8 cellular contexts compared by ENCODE assay signal in the genomic region with DNA sequence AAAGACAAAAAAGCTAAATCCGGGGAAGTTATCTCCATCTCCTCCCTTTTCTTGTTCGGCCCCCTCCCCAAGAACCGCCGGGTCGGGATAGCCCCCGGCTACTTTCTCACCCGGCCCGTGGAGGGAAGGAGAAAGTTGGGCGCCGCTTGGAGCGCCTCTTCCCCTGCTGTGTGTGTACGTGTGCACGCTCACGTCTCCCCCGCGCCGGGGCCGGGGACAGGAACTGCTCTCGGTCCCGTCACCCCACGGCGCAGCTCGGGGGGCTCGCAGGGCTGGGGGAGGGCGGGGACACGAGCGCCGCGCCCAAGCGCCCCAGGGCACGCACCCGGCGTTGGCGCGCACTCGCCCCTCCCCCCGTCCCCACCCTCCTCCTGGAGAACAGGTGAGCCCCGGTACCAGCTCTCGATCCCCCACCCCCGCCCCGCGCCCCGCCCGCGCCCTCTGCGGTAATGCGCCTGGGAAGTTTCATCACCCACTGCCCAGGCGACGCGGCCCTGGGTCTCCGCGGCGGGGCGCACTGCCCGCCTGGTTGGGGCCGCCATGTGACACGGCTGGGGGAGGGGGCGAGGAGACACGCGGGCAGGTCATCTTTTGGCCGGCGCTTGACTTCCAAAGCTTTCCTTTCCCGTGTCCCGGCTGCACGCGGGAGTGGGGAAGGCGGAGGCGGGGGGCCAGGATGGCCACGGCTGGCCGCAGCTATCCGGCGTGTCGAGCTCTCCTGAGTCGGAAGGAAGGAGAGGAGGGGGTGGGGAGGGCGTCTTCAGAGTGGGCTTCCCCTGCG. TPM values are rescaled to one million over a fixed set of nuclear protein-coding genes. Genes with fewer than 3 reads are reported as not detected.
DNase-seq lines count a peak whose midpoint lies in the region; ATAC-seq and TF ChIP-seq lines count a peak whose summit lies in the region.

No MANE protein-coding gene starts in this region.

- H3K79me2 ChIP-seq in H9 (ENCODE audit: insufficient read depth, low read length) = peaks cover 8% of the 10 kb centered on the region; the same call in 1 of the 2 replicates
- H3K79me2 ChIP-seq in neural cell (replicated peaks; ENCODE audit: insufficient read depth, low read length) = no peaks in the 10 kb centered on the region

- peak overlapping the region; percentile 97 to 100 for H3K4me3 Mint-ChIP-seq in H9
- peak overlapping the region; percentile 99 for H3K4me3 Mint-ChIP-seq in chondrocyte (ENCODE audit: unreplicated experiment)

- DNase-seq in GM03348 (ENCODE audit: low spot score) = peak; percentile 57
- peak; percentile 83 for DNase-seq in H9
- DNase-seq in NCI-H524 treated with DMSO at 0.1 percent for 48 hours (lab: John Stamatoyannopoulos, UW) = peak; percentile 12
- DNase-seq in chondrocyte (ENCODE audit: low spot score) = no peak
- DNase-seq in left colon = no peak
- no peak for DNase-seq in NCI-H2196 treated with DMSO at 0.1 percent for 48 hours (lab: John Stamatoyannopoulos, UW; ENCODE audit: unreplicated experiment)

- no peak overlapping the region; the same call in 1 of the 2 replicates for H3K4ac ChIP-seq in H9 (ENCODE audit: low read depth, low read length)

- TF ChIP-seq CTCF in H9 (conservative IDR thresholded peaks at IDR 0.05) = peak; percentile 37; the same call in 2 of the 3 replicates
- TF ChIP-seq CTCF in chondrocyte (IDR thresholded peaks at IDR 0.05) = peak; percentile 72
- no peak for TF ChIP-seq CTCF in neural cell (IDR thresholded peaks at IDR 0.05; ENCODE audit: poor library complexity, severe bottlenecking)

- peak overlapping the region; percentile 65 for H2BK20ac ChIP-seq in H9 (ENCODE audit: low read depth, low read length, poor library complexity, severe bottlenecking)

- peak overlapping the region; percentile 83 for H3K18ac ChIP-seq in H9 (ENCODE audit: insufficient read length, low read depth, low read length)

- H3K36me3 ChIP-seq in neural cell (ENCODE audit: insufficient read depth, low read length) = no peaks in the 10 kb centered on the region

- H2AK5ac ChIP-seq in H9 (ENCODE audit: insufficient read length, low read length) = no peak overlapping the region

- H2AFZ ChIP-seq in H9 (ENCODE audit: low read length) (no peak overlapping the region), neural cell (ENCODE audit: low read depth, low read length) (no peak overlapping the region)

- H3K36me3 Mint-ChIP-seq in H9 (ENCODE audit: insufficient read depth in 1 of 3, low read depth in 3 of 3) (peaks cover 24 to 29% (median 27%) of the 10 kb centered on the region in 3 experiments), chondrocyte (ENCODE audit: low read depth) (peaks cover 30% of the 10 kb centered on the region)

- H4K20me1 ChIP-seq in H9 (ENCODE audit: control insufficient read depth, insufficient read depth, insufficient read length) = no peaks in the 10 kb centered on the region
- no peaks in the 10 kb centered on the region for H4K20me1 ChIP-seq in neural cell (ENCODE audit: insufficient read depth)

- H3K27ac ChIP-seq in H9 (ENCODE audit: insufficient read length, low read depth, low read length) (no peak overlapping the region), neural cell (ENCODE audit: low read length) (no peak overlapping the region)

- H4K8ac ChIP-seq in H9 (replicated peaks; ENCODE audit: insufficient read length, low read depth, low read length) = no peak overlapping the region

- no peak overlapping the region for H3K23ac ChIP-seq in H9 (ENCODE audit: insufficient read length, low read depth, low read length)

- H4K5ac ChIP-seq in H9 (ENCODE audit: insufficient read length, low read depth, low read length) = no peak overlapping the region

- H3K56ac ChIP-seq in H9 (ENCODE audit: insufficient read length, low read depth, low read length) = no peak overlapping the region

- H3K4me1 Mint-ChIP-seq in H9 (peaks cover 45 to 49% of the 10 kb centered on the region in 2 experiments), chondrocyte (ENCODE audit: low read depth) (peaks cover 66% of the 10 kb centered on the region)

- ATAC-seq in left colon = no peak
- no peak for ATAC-seq in HG03457 (IDR thresholded peaks at IDR 0.05; ENCODE audit: unreplicated experiment)

- no CpG with 5 or more reads among the region's 76 CpGs for WGBS in H9 (ENCODE audit: extremely low coverage, insufficient read length, low lambda C conversion rate)

- H3K4me2 ChIP-seq in H9 (ENCODE audit: insufficient read depth, insufficient read length, low read length) (peak overlapping the region; percentile 74), neural cell (ENCODE audit: low read length) (peak overlapping the region; percentile 36)

- H3K9me3 ChIP-seq in H9 (ENCODE audit: control insufficient read depth, low read depth, low read length) = no peaks in the 10 kb centered on the region
- no peaks in the 10 kb centered on the region for H3K9me3 ChIP-seq in neural cell (ENCODE audit: low read length)

- peak overlapping the region; percentile 79; the same call in 1 of the 2 replicates for H3K14ac ChIP-seq in H9 (ENCODE audit: insufficient read depth, low read length)

- H3K9ac ChIP-seq in H9 (ENCODE audit: extremely low read depth, insufficient read length, low read length) (peak overlapping the region; percentile 58), neural cell (ENCODE audit: low read length) (no peak overlapping the region)

- no peak overlapping the region for H4K91ac ChIP-seq in H9 (ENCODE audit: insufficient read length, low read depth, low read length)

- TF ChIP-seq RAD21 in neural cell (conservative IDR thresholded peaks at IDR 0.05) = no peak

- H3K27ac Mint-ChIP-seq in H9 = peak overlapping the region; percentile 98 to 99 (median 99)
- peak overlapping the region; percentile 100 for H3K27ac Mint-ChIP-seq in chondrocyte (ENCODE audit: unreplicated experiment)

- H3K4me1 ChIP-seq in H9 (ENCODE audit: insufficient read depth, low read length) = no peaks in the 10 kb centered on the region

- no peak overlapping the region for H2BK120ac ChIP-seq in H9 (ENCODE audit: low read depth, low read length, poor library complexity, severe bottlenecking)

- intact Hi-C loops in left colon (cut with DNase I, micrococcal nuclease) = no loop called here

- no peak overlapping the region for H3T11ph ChIP-seq in H9 (ENCODE audit: low read length)

- H3K9me3 Mint-ChIP-seq in H9 = peaks cover 0 to 4% of the 10 kb centered on the region in 2 experiments; a peak in 2 of 5 replicates
- peaks cover 4% of the 10 kb centered on the region for H3K9me3 Mint-ChIP-seq in chondrocyte (ENCODE audit: low read depth)

- no peaks in the 10 kb centered on the region for H3K9me2 ChIP-seq in neural cell (ENCODE audit: insufficient read depth, low read length)

- H3K4me3 ChIP-seq in neural cell (ENCODE audit: low read length) = peak overlapping the region; percentile 65

- H2BK15ac ChIP-seq in H9 (ENCODE audit: low read depth, low read length) = no peak overlapping the region

- TF ChIP-seq EP300 in neural cell (conservative IDR thresholded peaks at IDR 0.05; ENCODE audit: poor library complexity, severe bottlenecking) = no peak

- peaks cover 22% of the 10 kb centered on the region for H3K23me2 ChIP-seq in H9 (ENCODE audit: insufficient read length, low read depth, low read length, poor library complexity, severe bottlenecking)

- no peak overlapping the region for H2BK12ac ChIP-seq in H9 (ENCODE audit: insufficient read length, low read depth, low read length)

- H2BK5ac ChIP-seq in H9 (ENCODE audit: insufficient read length, low read length) = no peak overlapping the region

- peaks cover 23% of the 10 kb centered on the region for H3K27me3 Mint-ChIP-seq in H9 (ENCODE audit: low read depth)
- H3K27me3 Mint-ChIP-seq in chondrocyte (ENCODE audit: low read depth) = no peaks in the 10 kb centered on the region

- H3F3A ChIP-seq in neural cell (ENCODE audit: insufficient read depth, low read length, poor library complexity, severe bottlenecking) = no peaks in the 10 kb centered on the region

- H3K79me1 ChIP-seq in H9 (ENCODE audit: insufficient read depth, low read depth, low read length, poor library complexity, severe bottlenecking) = peaks cover 3% of the 10 kb centered on the region

- H3K27me3 ChIP-seq in H9 (ENCODE audit: insufficient read depth, low read length) (no peaks in the 10 kb centered on the region; the same call in 1 of the 2 replicates), neural cell (ENCODE audit: insufficient read depth, low read depth, low read length) (peaks cover 73% of the 10 kb centered on the region)

TF ChIP-seq in neural cell, 6 proteins besides CTCF, POLR2A, EP300 and RAD21 (continues in another document):
- TF ChIP-seq POLR2AphosphoS5 (IDR thresholded peaks at IDR 0.05) (no peak), TAF1 (IDR thresholded peaks at IDR 0.05; ENCODE audit: low read depth) (no peak), MXI1 (conservative IDR thresholded peaks at IDR 0.05; ENCODE audit: poor library complexity, severe bottlenecking) (no peak), EZH2 (IDR thresholded peaks at IDR 0.05; ENCODE audit: borderline replicate concordance, insufficient read depth, low read length, poor library complexity, severe bottlenecking) (no peak)
- TF ChIP-seq, protein P1, sequence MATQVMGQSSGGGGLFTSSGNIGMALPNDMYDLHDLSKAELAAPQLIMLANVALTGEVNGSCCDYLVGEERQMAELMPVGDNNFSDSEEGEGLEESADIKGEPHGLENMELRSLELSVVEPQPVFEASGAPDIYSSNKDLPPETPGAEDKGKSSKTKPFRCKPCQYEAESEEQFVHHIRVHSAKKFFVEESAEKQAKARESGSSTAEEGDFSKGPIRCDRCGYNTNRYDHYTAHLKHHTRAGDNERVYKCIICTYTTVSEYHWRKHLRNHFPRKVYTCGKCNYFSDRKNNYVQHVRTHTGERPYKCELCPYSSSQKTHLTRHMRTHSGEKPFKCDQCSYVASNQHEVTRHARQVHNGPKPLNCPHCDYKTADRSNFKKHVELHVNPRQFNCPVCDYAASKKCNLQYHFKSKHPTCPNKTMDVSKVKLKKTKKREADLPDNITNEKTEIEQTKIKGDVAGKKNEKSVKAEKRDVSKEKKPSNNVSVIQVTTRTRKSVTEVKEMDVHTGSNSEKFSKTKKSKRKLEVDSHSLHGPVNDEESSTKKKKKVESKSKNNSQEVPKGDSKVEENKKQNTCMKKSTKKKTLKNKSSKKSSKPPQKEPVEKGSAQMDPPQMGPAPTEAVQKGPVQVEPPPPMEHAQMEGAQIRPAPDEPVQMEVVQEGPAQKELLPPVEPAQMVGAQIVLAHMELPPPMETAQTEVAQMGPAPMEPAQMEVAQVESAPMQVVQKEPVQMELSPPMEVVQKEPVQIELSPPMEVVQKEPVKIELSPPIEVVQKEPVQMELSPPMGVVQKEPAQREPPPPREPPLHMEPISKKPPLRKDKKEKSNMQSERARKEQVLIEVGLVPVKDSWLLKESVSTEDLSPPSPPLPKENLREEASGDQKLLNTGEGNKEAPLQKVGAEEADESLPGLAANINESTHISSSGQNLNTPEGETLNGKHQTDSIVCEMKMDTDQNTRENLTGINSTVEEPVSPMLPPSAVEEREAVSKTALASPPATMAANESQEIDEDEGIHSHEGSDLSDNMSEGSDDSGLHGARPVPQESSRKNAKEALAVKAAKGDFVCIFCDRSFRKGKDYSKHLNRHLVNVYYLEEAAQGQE (IDR thresholded peaks at IDR 0.05; ENCODE audit: borderline replicate concordance) = no peak

RNA-seq across cellular contexts. Expression of a gene that starts 1.3 kb away (rescaled TPM):
- 73.5 and 77.7 TPM in 2 replicates for total RNA-seq in H9 (2021)
- total RNA-seq in chondrocyte = 321 to 1,121 TPM (median 1,110 TPM) in 3 replicates
- 0.09 and 0.26 TPM in 2 replicates for polyA plus RNA-seq in neural cell
- 1.0 TPM in 1 of 2 replicates, not detected in the other for polyA minus RNA-seq in neural cell
- 1 to 10 TPM in 1 of 2 donors, under 1 TPM in 1; 0.43 to 1.7 TPM for total RNA-seq in left colon

Comparison
In these comparisons a context has a peak if more than half of its experiments do, and no peak if none do; other contexts are left out.
1. DNase-seq: peak in GM03348 (single experiment), H9 (single experiment) and NCI-H524 treated with DMSO at 0.1 percent for 48 hours (single experiment); none in chondrocyte (single experiment), left colon (0 of 2) and NCI-H2196 treated with DMSO at 0.1 percent for 48 hours (single experiment).
2. RNA of a gene that starts 1.3 kb away (total RNA-seq): 321 to 1,121 TPM in chondrocyte and 73.5 to 77.7 TPM in H9; 0.43 to 1.7 TPM in left colon; every median in the first group is over 10 times any median in the second.